In the genomic region with DNA sequence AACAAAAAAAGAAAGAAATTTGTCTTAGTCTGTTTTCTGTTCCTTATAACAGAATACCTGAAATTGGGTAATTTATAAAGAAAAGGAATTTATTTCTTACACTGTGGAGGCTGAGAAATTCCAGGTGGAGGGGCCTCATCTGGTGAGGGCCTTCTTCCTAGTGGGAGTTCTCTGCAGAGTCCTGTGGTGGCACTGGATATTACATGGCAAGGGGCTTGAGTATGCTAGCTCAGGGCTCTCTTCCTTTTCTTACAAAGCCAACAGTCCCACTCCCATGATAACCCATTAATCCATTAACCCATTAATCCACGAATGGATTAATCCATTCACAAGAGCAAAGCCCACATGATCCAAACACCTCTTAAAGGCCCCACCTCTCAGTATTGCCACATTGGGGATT, we compare ENCODE assay signal across 20 cellular contexts. TPM values are rescaled to one million over a fixed set of nuclear protein-coding genes. Genes with fewer than 3 reads are reported as not detected.
DNase-seq lines count a peak whose midpoint lies in the region; ATAC-seq and TF ChIP-seq lines count a peak whose summit lies in the region.
"Had no signal": no experiment of that assay in that cellular context is flagged by ENCODE, and none has a peak within 500 bp of the region (broad histone marks: within the 10 kb centered on the region; RNA-seq: fewer than 3 reads in every experiment).

No MANE protein-coding gene starts in this region.

- no peak overlapping the region for H3K4me3 ChIP-seq in GM23338
- H3K4me3 ChIP-seq: breast epithelium, tibial artery had no signal

- peaks cover 16% of the 10 kb centered on the region for H3K27me3 ChIP-seq in GM23338 (ENCODE audit: insufficient read depth)
- H3K27me3 ChIP-seq: breast epithelium, tibial artery had no signal

- no peak overlapping the region for H3K4me2 ChIP-seq in GM23338

- no peaks in the 10 kb centered on the region for H3K9me3 Mint-ChIP-seq in activated CD4-positive, alpha-beta T cell treated with anti-CD3 and anti-CD28 coated beads for 36 hours (ENCODE audit: low read depth)
- H3K9me3 Mint-ChIP-seq in GM23338, result no peaks in the 10 kb centered on the region
- H3K9me3 Mint-ChIP-seq in activated CD8-positive, alpha-beta T cell treated with anti-CD3 and anti-CD28 coated beads for 36 hours, result no peaks in the 10 kb centered on the region
- H3K9me3 Mint-ChIP-seq in natural killer cell treated with Interleukin-12 subunit alpha and Interleukin-12 subunit beta and Interleukin-15 and Interleukin-18, amount 100 ng/mL, for 72 hours, result no peaks in the 10 kb centered on the region
- H3K9me3 Mint-ChIP-seq: memory B cell, nephron progenitor cell had no signal

- CTCF ChIA-PET in activated CD4-positive, alpha-beta T cell treated with anti-CD3 and anti-CD28 coated beads for 36 hours (lab: Charles Lee), result interaction anchor here (0.6 kb wide), 1 partner anchor 9 kb away, joined by 3 read pairs; no protein-coding TSS in a partner anchor
- CTCF ChIA-PET in activated CD8-positive, alpha-beta T cell treated with anti-CD3 and anti-CD28 coated beads for 36 hours (lab: Charles Lee), result interaction anchor here (1.7 kb wide), 1 partner anchor 10 kb away, joined by 8 read pairs; no protein-coding TSS in a partner anchor

- peak overlapping the region; percentile 89 for H3K27ac Mint-ChIP-seq in activated CD4-positive, alpha-beta T cell treated with anti-CD3 and anti-CD28 coated beads for 36 hours
- H3K27ac Mint-ChIP-seq in GM23338, result no peak overlapping the region
- H3K27ac Mint-ChIP-seq in activated CD8-positive, alpha-beta T cell treated with anti-CD3 and anti-CD28 coated beads for 36 hours, result peak overlapping the region; percentile 43
- peak overlapping the region; percentile 79 to 95 for H3K27ac Mint-ChIP-seq in natural killer cell treated with Interleukin-12 subunit alpha and Interleukin-12 subunit beta and Interleukin-15 and Interleukin-18, amount 100 ng/mL, for 72 hours
- H3K27ac Mint-ChIP-seq: memory B cell, nephron progenitor cell had no signal

- peaks cover 88% of the 10 kb centered on the region for H3K36me3 Mint-ChIP-seq in activated CD4-positive, alpha-beta T cell treated with anti-CD3 and anti-CD28 coated beads for 36 hours (ENCODE audit: low read depth)
- no peaks in the 10 kb centered on the region for H3K36me3 Mint-ChIP-seq in GM23338 (ENCODE audit: low read depth)
- peaks cover 78% of the 10 kb centered on the region for H3K36me3 Mint-ChIP-seq in activated CD8-positive, alpha-beta T cell treated with anti-CD3 and anti-CD28 coated beads for 36 hours (ENCODE audit: low read depth)
- H3K36me3 Mint-ChIP-seq in natural killer cell treated with Interleukin-12 subunit alpha and Interleukin-12 subunit beta and Interleukin-15 and Interleukin-18, amount 100 ng/mL, for 72 hours, result peaks cover 44% of the 10 kb centered on the region
- H3K36me3 Mint-ChIP-seq: memory B cell had no signal

- H3K4me3 Mint-ChIP-seq in activated CD4-positive, alpha-beta T cell treated with anti-CD3 and anti-CD28 coated beads for 36 hours, result peak overlapping the region; percentile 85
- no peak overlapping the region for H3K4me3 Mint-ChIP-seq in GM23338
- H3K4me3 Mint-ChIP-seq in activated CD8-positive, alpha-beta T cell treated with anti-CD3 and anti-CD28 coated beads for 36 hours, result peak overlapping the region; percentile 71
- H3K4me3 Mint-ChIP-seq in natural killer cell treated with Interleukin-12 subunit alpha and Interleukin-12 subunit beta and Interleukin-15 and Interleukin-18, amount 100 ng/mL, for 72 hours, result peak overlapping the region; percentile 36
- H3K4me3 Mint-ChIP-seq: memory B cell, nephron progenitor cell had no signal

- H2AFZ ChIP-seq in GM23338, result no peak overlapping the region

- H3K27me3 Mint-ChIP-seq in activated CD4-positive, alpha-beta T cell treated with anti-CD3 and anti-CD28 coated beads for 36 hours, result no peaks in the 10 kb centered on the region
- peaks cover 4% of the 10 kb centered on the region for H3K27me3 Mint-ChIP-seq in GM23338 (ENCODE audit: insufficient read depth, low read depth, poor library complexity)
- H3K27me3 Mint-ChIP-seq in activated CD8-positive, alpha-beta T cell treated with anti-CD3 and anti-CD28 coated beads for 36 hours, result no peaks in the 10 kb centered on the region
- H3K27me3 Mint-ChIP-seq in natural killer cell treated with Interleukin-12 subunit alpha and Interleukin-12 subunit beta and Interleukin-15 and Interleukin-18, amount 100 ng/mL, for 72 hours, result no peaks in the 10 kb centered on the region

- peaks cover 74% of the 10 kb centered on the region for H3K4me1 Mint-ChIP-seq in activated CD4-positive, alpha-beta T cell treated with anti-CD3 and anti-CD28 coated beads for 36 hours
- H3K4me1 Mint-ChIP-seq in GM23338, result peaks cover 32% of the 10 kb centered on the region
- H3K4me1 Mint-ChIP-seq in activated CD8-positive, alpha-beta T cell treated with anti-CD3 and anti-CD28 coated beads for 36 hours (ENCODE audit: low read depth), result peaks cover 71% of the 10 kb centered on the region
- peaks cover 68 to 78% of the 10 kb centered on the region in 2 donors for H3K4me1 Mint-ChIP-seq in natural killer cell treated with Interleukin-12 subunit alpha and Interleukin-12 subunit beta and Interleukin-15 and Interleukin-18, amount 100 ng/mL, for 72 hours (ENCODE audit: low read depth in 2 of 2)

- H3K9me2 ChIP-seq in GM23338 (ENCODE audit: insufficient read depth), result no peaks in the 10 kb centered on the region

- H3K27ac ChIP-seq in GM23338 (ENCODE audit: low read depth), result no peak overlapping the region
- H3K27ac ChIP-seq: breast epithelium, tibial artery, WERI-Rb-1 had no signal

- no peak for ATAC-seq in activated CD4-positive, alpha-beta T cell treated with anti-CD3 and anti-CD28 coated beads for 36 hours
- ATAC-seq in GM23338, result no peak
- ATAC-seq in activated CD8-positive, alpha-beta T cell treated with anti-CD3 and anti-CD28 coated beads for 36 hours, result no peak
- ATAC-seq in natural killer cell treated with Interleukin-12 subunit alpha and Interleukin-12 subunit beta and Interleukin-15 and Interleukin-18, amount 100 ng/mL, for 72 hours, result no peak
- ATAC-seq in GM19467 (IDR thresholded peaks at IDR 0.05; ENCODE audit: unreplicated experiment), result no peak

- H4K20me1 ChIP-seq in GM23338 (replicated peaks; ENCODE audit: insufficient read depth), result no peaks in the 10 kb centered on the region

- no peaks in the 10 kb centered on the region for H3K36me3 ChIP-seq in GM23338 (ENCODE audit: insufficient read depth)
- H3K36me3 ChIP-seq: breast epithelium, tibial artery, WERI-Rb-1 had no signal

- TF ChIP-seq CTCF in GM23338 (conservative IDR thresholded peaks at IDR 0.05; ENCODE audit: low read depth in 2 of 2), result no peak
- TF ChIP-seq CTCF in activated CD8-positive, alpha-beta T cell treated with anti-CD3 and anti-CD28 coated beads for 36 hours (IDR thresholded peaks at IDR 0.05), result no peak

- peaks cover 11% of the 10 kb centered on the region; the same call in 1 of the 2 replicates for H3K79me2 ChIP-seq in GM23338 (replicated peaks; ENCODE audit: insufficient read depth)

- H3K4me1 ChIP-seq in GM23338 (ENCODE audit: insufficient read depth), result peaks cover 28% of the 10 kb centered on the region
- H3K4me1 ChIP-seq: breast epithelium had no signal

- DNase-seq in activated CD4-positive, alpha-beta T cell treated with anti-CD3 and anti-CD28 coated beads for 36 hours, result no peak
- DNase-seq in activated CD4-positive, alpha-beta T cell treated with anti-CD3 and anti-CD28 coated beads, Interleukin-2, amount 50 U/mL, for 48 hours, result no peak
- DNase-seq in GM23338 (ENCODE audit: low spot score) (peak; percentile 42), SKM-1 treated with dmso at 0.1 percent for 144 hours (lab: John Stamatoyannopoulos, UW; ENCODE audit: unreplicated experiment) (no peak), glomerular visceral epithelial cell (ENCODE audit: extremely low spot score) (no peak)
- no peak for DNase-seq in activated CD8-positive, alpha-beta T cell treated with anti-CD3 and anti-CD28 coated beads for 36 hours
- no peak for DNase-seq in natural killer cell treated with Interleukin-12 subunit alpha and Interleukin-12 subunit beta and Interleukin-15 and Interleukin-18, amount 100 ng/mL, for 72 hours (ENCODE audit: low spot score)
- DNase-seq: cortex of kidney; DND-41; foreskin fibroblast; hypothalamus; kidney; NCI-H1436; nephron progenitor cell; stimulated activated CD4-positive, alpha-beta T cell treated with anti-CD3 and anti-CD28 coated beads, Interleukin-12 subunit alpha, Interleukin-12 subunit beta, amount 100 ng/mL, for 4 hours; tibial artery; WERI-Rb-1 had no signal

- intact Hi-C loops in activated CD4-positive, alpha-beta T cell treated with anti-CD3 and anti-CD28 coated beads for 36 hours (cut with DNase I, micrococcal nuclease), result loop anchor here (1.0 to 5.0 kb wide), 4 partner anchors 10 to 444 kb away; no protein-coding TSS in a partner anchor
- intact Hi-C loops in activated CD8-positive, alpha-beta T cell treated with anti-CD3 and anti-CD28 coated beads for 36 hours (cut with micrococcal nuclease), result no loop called here

- H3F3A ChIP-seq in GM23338 (replicated peaks; ENCODE audit: low read depth), result no peaks in the 10 kb centered on the region

- POLR2A ChIA-PET in activated CD4-positive, alpha-beta T cell treated with anti-CD3 and anti-CD28 coated beads for 36 hours (lab: Charles Lee), result no interaction called here
- POLR2A ChIA-PET in activated CD8-positive, alpha-beta T cell treated with anti-CD3 and anti-CD28 coated beads for 36 hours (lab: Charles Lee), result interaction anchor here (11.1 kb wide), 1 partner anchor 17 kb away, joined by 271 read pairs; no protein-coding TSS in a partner anchor

TF ChIP-seq in GM23338, 12 proteins besides CTCF, POLR2A, EP300 and RAD21:
- TF ChIP-seq CREB1 (CRISPR knock-in tag; IDR thresholded peaks at IDR 0.05; ENCODE audit: low read depth) (no peak), STAT1 (IDR thresholded peaks at IDR 0.05; ENCODE audit: unreplicated experiment) (no peak), ZNF114 (CRISPR knock-in tag; IDR thresholded peaks at IDR 0.05) (no peak), POLR2AphosphoS5 (IDR thresholded peaks at IDR 0.05; ENCODE audit: low read depth) (no peak), ZNF331 (CRISPR knock-in tag; IDR thresholded peaks at IDR 0.05; ENCODE audit: low read depth) (no peak)

RNA-seq across cellular contexts. Expression of gene SATB1, which starts 2.9 kb away (rescaled TPM):
- total RNA-seq in activated CD4-positive, alpha-beta T cell treated with anti-CD3 and anti-CD28 coated beads for 36 hours, result 100 to 1,000 TPM; 471 to 590 TPM
- 26.8 and 28.9 TPM in 2 replicates for total RNA-seq in GM23338 (2014; rRNA removed; shearing (Covaris generic))
- 17.0 and 17.4 TPM in 2 replicates for polyA plus RNA-seq in GM23338 (2016; fragmentation: Nextera tagmentation; extraction: Ambion mirVana)
- total RNA-seq in activated CD8-positive, alpha-beta T cell treated with anti-CD3 and anti-CD28 coated beads for 36 hours, result 100 to 1,000 TPM; 208 to 213 TPM
- total RNA-seq in natural killer cell treated with Interleukin-12 subunit alpha and Interleukin-12 subunit beta and Interleukin-15 and Interleukin-18, amount 100 ng/mL, for 72 hours, result 100 to 1,000 TPM; 401 to 512 TPM
